23 cellular contexts compared by ENCODE assay signal in the genomic region with DNA sequence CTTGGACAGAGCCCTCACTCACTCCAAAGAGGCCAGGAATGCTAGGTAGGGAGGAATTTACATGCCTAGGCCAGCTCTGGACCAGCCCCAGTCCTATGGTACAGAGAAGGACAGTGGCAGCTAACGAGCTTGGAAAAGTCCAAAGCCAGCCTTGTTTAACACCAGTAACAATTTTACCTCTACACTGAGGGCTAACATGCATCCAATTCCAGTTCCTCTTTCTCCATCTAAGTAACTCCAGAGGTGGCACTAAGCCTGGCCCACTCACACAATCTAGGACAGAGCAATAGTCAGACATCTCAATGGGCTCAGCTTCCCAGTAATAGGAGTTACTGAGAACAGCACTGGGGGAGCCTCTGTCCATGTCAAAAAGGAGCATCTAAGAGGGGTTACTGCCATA. TPM values are rescaled to one million over a fixed set of nuclear protein-coding genes. Genes with fewer than 3 reads are reported as not detected.
A peak's percentile ranks its signal among the peaks of the same experiment; 100 is the strongest.
DNase-seq lines count a peak whose midpoint lies in the region; ATAC-seq, FAIRE-seq and TF ChIP-seq lines count a peak whose summit lies in the region.
"Had no signal": no experiment of that assay in that cellular context is flagged by ENCODE, and none has a peak within 500 bp of the region (broad histone marks: within the 10 kb centered on the region; RNA-seq: fewer than 3 reads in every experiment).

No MANE protein-coding gene starts in this region.

- no peak for TF ChIP-seq POLR2A in NB4 (IDR thresholded peaks at IDR 0.05; ENCODE audit: extremely low read depth, insufficient read length)
- no peak for TF ChIP-seq POLR2A in GM12878 (IDR thresholded peaks at IDR 0.05; ENCODE audit: low read depth, low read length)

- no peak for ATAC-seq in GM12878
- ATAC-seq: HCT116, T-cell had no signal

- TF ChIP-seq RAD21 in GM12878 (IDR thresholded peaks at IDR 0.05; ENCODE audit: insufficient read depth, low read depth, low read length), result no peak

- H3K27ac ChIP-seq in GM12878 (ENCODE audit: control insufficient read depth, insufficient read depth), result no peak overlapping the region
- H3K27ac ChIP-seq: 22Rv1 had no signal

- POLR2A ChIA-PET in GM12878 (lab: Charles Lee), result no interaction called here

- no peaks in the 10 kb centered on the region for H3K36me3 Mint-ChIP-seq in endothelial cell (ENCODE audit: low read depth, unreplicated experiment)
- H3K36me3 Mint-ChIP-seq: CD4-positive, CD25-positive, alpha-beta regulatory T cell; T-cell had no signal

- RAD21 ChIA-PET in GM12878 (lab: Charles Lee; ENCODE audit: unreplicated experiment), result no interaction called here

- TF ChIP-seq EP300 in GM12878 (IDR thresholded peaks at IDR 0.05; ENCODE audit: borderline replicate concordance in 1 of 2, control insufficient read depth in 1 of 2, low read depth in 2 of 2, low read length in 2 of 2), result no peak

- no peak overlapping the region for H3K4me2 ChIP-seq in GM12878 (ENCODE audit: control insufficient read depth, insufficient read depth)
- H3K4me2 ChIP-seq: SK-N-SH had no signal

- H3K4me1 Mint-ChIP-seq in endothelial cell (ENCODE audit: unreplicated experiment), result peaks cover 3% of the 10 kb centered on the region

- in situ Hi-C loops in GM12878 (cut with MboI), result loop anchor here (5.0 to 10.0 kb wide), 3 partner anchors 59 to 432 kb away; no protein-coding TSS in a partner anchor

- H3K27me3 Mint-ChIP-seq in endothelial cell (ENCODE audit: unreplicated experiment), result no peaks in the 10 kb centered on the region

- H3K4me3 ChIP-seq in NB4 (ENCODE audit: low read depth, low read length), result no peak overlapping the region
- no peak overlapping the region for H3K4me3 ChIP-seq in GM12878

- H3K4me1 ChIP-seq in GM12878 (ENCODE audit: control insufficient read depth, insufficient read depth, low read length), result peaks cover 5% of the 10 kb centered on the region
- H3K4me1 ChIP-seq: BE2C had no signal

- no peak for FAIRE-seq in GM12878 (lab: Jason Lieb, UNC)
- FAIRE-seq: H1, RCC 7860 had no signal

- intact Hi-C loops in GM12878 (cut with micrococcal nuclease; ENCODE audit: unreplicated experiment), result no loop called here

- H3K36me3 ChIP-seq in GM12878 (ENCODE audit: control insufficient read depth in 2 of 2, insufficient read depth in 2 of 2, low read length in 1 of 2), result no peaks in the 10 kb centered on the region
- H3K36me3 ChIP-seq: BE2C had no signal

- no peak overlapping the region for H3K9ac ChIP-seq in GM12878 (ENCODE audit: control insufficient read depth, insufficient read depth, low read length)
- H3K9ac ChIP-seq: SK-N-SH had no signal

- CTCF ChIA-PET in GM12878 (lab: Yijun Ruan, JAX), result interaction anchor here (0.9 to 2.2 kb wide), 6 partner anchors 28 to 291 kb away, joined by 3 to 8 read pairs (median 3); no protein-coding TSS in a partner anchor

- no peaks in the 10 kb centered on the region for H3K9me3 Mint-ChIP-seq in endothelial cell (ENCODE audit: unreplicated experiment)
- H3K9me3 Mint-ChIP-seq: CD4-positive, CD25-positive, alpha-beta regulatory T cell; T-cell had no signal

- no TSS peak for BruUV-seq in GM12878 (replicated peaks; lab: Mats Ljungman, UMichigan)

- 71% methylated on average over 1 of the region's 1 CpG for WGBS in GM12878 (ENCODE audit: insufficient coverage, insufficient replicate concordance, low lambda C conversion rate, missing lambda C conversion rate)

- DNase-seq in NOMO-1 treated with DMSO at 0.1 percent for 48 hours (lab: John Stamatoyannopoulos, UW; ENCODE audit: unreplicated experiment) (peak; percentile 24), NOMO-1 treated with dmso at 0.1 percent for 144 hours (lab: John Stamatoyannopoulos, UW; ENCODE audit: unreplicated experiment) (no peak), NB4 (ENCODE audit: low read depth) (peak; percentile 29), GM12878 (ENCODE audit: low read depth, low spot score) (no peak), CD1c-positive myeloid dendritic cell (ENCODE audit: extremely low spot score) (no peak), NCI-H1048 (lab: John Stamatoyannopoulos, UW) (no peak), NCI-H1694 treated with DMSO at 0.1 percent for 48 hours (lab: John Stamatoyannopoulos, UW) (no peak), endothelial cell (ENCODE audit: low spot score) (no peak)
- DNase-seq: ACHN; BE2C; CD4-positive, CD25-positive, alpha-beta regulatory T cell; DMS153; DND-41; IMR-90; NCI-H1694; NCI-H2081; NCI-H526 treated with DMSO at 0.1 percent for 48 hours; SK-N-SH; T-cell had no signal

- TF ChIP-seq CTCF in NB4 (IDR thresholded peaks at IDR 0.05; ENCODE audit: low read depth, low read length) (no peak), GM12878 (IDR thresholded peaks at IDR 0.05 in 2 of 3, conservative IDR thresholded peaks at IDR 0.05 in 1 of 3; ENCODE audit: control insufficient read depth in 2 of 3, extremely low read depth in 1 of 3, insufficient read depth in 1 of 3, low read depth in 3 of 3, low read length in 3 of 3) (no peak), endothelial cell (IDR thresholded peaks at IDR 0.05; ENCODE audit: unreplicated experiment) (no peak)

- no peaks in the 10 kb centered on the region; a peak in 1 of 4 replicates for H3K27me3 ChIP-seq in GM12878 (replicated peaks in 1 of 2; ENCODE audit: control insufficient read depth in 2 of 2, insufficient read depth in 2 of 2, low read length in 1 of 2)
- H3K27me3 ChIP-seq: BE2C had no signal

- no peaks in the 10 kb centered on the region for H3K79me2 ChIP-seq in GM12878 (ENCODE audit: control insufficient read depth, insufficient read depth, low read length)

- no peaks in the 10 kb centered on the region for H3K9me3 ChIP-seq in GM12878 (replicated peaks; ENCODE audit: control insufficient read depth, insufficient read depth, low read length)
- H3K9me3 ChIP-seq: BE2C, SK-N-SH had no signal

- H3K27ac Mint-ChIP-seq in endothelial cell (ENCODE audit: unreplicated experiment), result no peak overlapping the region
- H3K27ac Mint-ChIP-seq: CD4-positive, CD25-positive, alpha-beta regulatory T cell; T-cell had no signal

- H3K4me3 Mint-ChIP-seq in endothelial cell (ENCODE audit: unreplicated experiment), result no peak overlapping the region
- H3K4me3 Mint-ChIP-seq: CD4-positive, CD25-positive, alpha-beta regulatory T cell; T-cell had no signal

- SMC1A ChIA-PET in GM12878 (lab: Charles Lee; ENCODE audit: uncharacterized antibody, unreplicated experiment), result interaction anchor here (1.1 to 1.4 kb wide), 2 partner anchors 52 to 62 kb away, joined by 3 to 4 read pairs; no protein-coding TSS in a partner anchor

- H2AFZ ChIP-seq in GM12878 (ENCODE audit: control insufficient read depth, low read depth, low read length), result no peak overlapping the region

- H4K20me1 ChIP-seq in GM12878 (ENCODE audit: control insufficient read depth, insufficient read depth), result no peaks in the 10 kb centered on the region

TF ChIP-seq in GM12878, 131 proteins besides CTCF, POLR2A, EP300 and RAD21:
- TF ChIP-seq SPI1 (IDR thresholded peaks at IDR 0.05; ENCODE audit: borderline replicate concordance, insufficient read depth, low read depth, low read length) (peak; percentile 71), NFYA (IDR thresholded peaks at IDR 0.05; ENCODE audit: borderline replicate concordance, low read depth, low read length) (no peak)
TF ChIP-seq in GM12878: peak in this region for 1.

RNA-seq across cellular contexts. Expression of a gene that starts 5.7 kb away (rescaled TPM):
- total RNA-seq in GM12878 (2013; cell fraction: nucleolus; rRNA removed), result 164 and 167 TPM in 2 replicates
- total RNA-seq in GM12878 (2014; rRNA removed), result 11.2 and 16.2 TPM in 2 replicates
- total RNA-seq in GM12878 (2014; rRNA removed; fragmentation: Illumina TruSeq; extraction: Trizol), result 17.8 and 19.2 TPM in 2 replicates
- 18.9 and 22.0 TPM in 2 replicates for total RNA-seq in GM12878 (2021)
- polyA plus RNA-seq in GM12878 (2011; ENCODE audit: low read depth), result 18.1 TPM
- polyA plus RNA-seq in GM12878 (2011; rRNA removed), result 18.0 and 24.9 TPM in 2 replicates
- 6.8 and 12.2 TPM in 2 replicates for polyA plus RNA-seq in GM12878 (2011; cell fraction: cytosol; rRNA removed)
- polyA plus RNA-seq in GM12878 (2011; cell fraction: nucleus; rRNA removed), result 19.2 and 25.2 TPM in 2 replicates
- 8.0 TPM in 2 replicates for polyA plus RNA-seq in GM12878 (2012)
- 10.2 and 16.0 TPM in 2 replicates for polyA plus RNA-seq in GM12878 (2014; fragmentation: Illumina TruSeq; extraction: Trizol)
- polyA plus RNA-seq in GM12878 (2014; fragmentation: Nextera tagmentation; extraction: Ambion mirVana), result 1 to 10 TPM; 1.6 to 6.1 TPM
- 5.2 and 6.6 TPM in 2 replicates for polyA plus RNA-seq in GM12878 (2014; rRNA removed)
- polyA plus RNA-seq in GM12878 (2016; fragmentation: Nextera tagmentation; extraction: Ambion mirVana), result 10 to 100 TPM; 15.3 to 16.9 TPM
- 34.7 and 38.0 TPM in 2 replicates for polyA minus RNA-seq in GM12878 (2011; rRNA and poly(A)+ RNA removed)
- 9.0 and 13.2 TPM in 2 replicates for polyA minus RNA-seq in GM12878 (2011; cell fraction: cytosol; rRNA and poly(A)+ RNA removed)
- 35.9 and 66.6 TPM in 2 replicates for polyA minus RNA-seq in GM12878 (2011; cell fraction: nucleus; rRNA and poly(A)+ RNA removed)
- 36.6 TPM for total RNA-seq in endothelial cell (ENCODE audit: unreplicated experiment)

Comparison
In these comparisons a context has a peak if more than half of its experiments do, and no peak if none do; other contexts are left out.
1. DNase-seq: peak in NOMO-1 treated with DMSO at 0.1 percent for 48 hours (single experiment) and NB4 (single experiment); none in NOMO-1 treated with dmso at 0.1 percent for 144 hours (single experiment), GM12878 (single experiment), CD1c-positive myeloid dendritic cell (single experiment), NCI-H1048 (single experiment), NCI-H1694 treated with DMSO at 0.1 percent for 48 hours (single experiment) and endothelial cell (single experiment).